ENCODE assay signal across 15 cellular contexts in genomic region chr14:68936476-68936875, GRCh38. TPM values are rescaled to one million over a fixed set of nuclear protein-coding genes. Genes with fewer than 3 reads are reported as not detected.
DNase-seq lines count a peak whose midpoint lies in the region; ATAC-seq and TF ChIP-seq lines count a peak whose summit lies in the region.
"Had no signal": no experiment of that assay in that cellular context is flagged by ENCODE, and none has a peak within 500 bp of the region (broad histone marks: within the 10 kb centered on the region; RNA-seq: fewer than 3 reads in every experiment).

No MANE protein-coding gene starts in this region.

- peak overlapping the region; percentile 19 for H3K27ac Mint-ChIP-seq in activated naive CD8-positive, alpha-beta T cell
- H3K27ac Mint-ChIP-seq in activated naive CD8-positive, alpha-beta T cell treated with anti-CD3 and anti-CD28 coated beads, Interleukin-2, amount 50 U/mL, for 24 hours = no peak overlapping the region
- peak overlapping the region; percentile 46 to 91 (median 62) for H3K27ac Mint-ChIP-seq in nephron
- H3K27ac Mint-ChIP-seq: stimulated activated effector memory CD8-positive, alpha-beta T cell treated with anti-CD3 and anti-CD28 coated beads, Interleukin-12 subunit alpha, Interleukin-12 subunit beta, amount 100 ng/mL, for 72 hours had no signal

- no peaks in the 10 kb centered on the region for H3K36me3 Mint-ChIP-seq in activated naive CD8-positive, alpha-beta T cell
- H3K36me3 Mint-ChIP-seq in activated naive CD8-positive, alpha-beta T cell treated with anti-CD3 and anti-CD28 coated beads, Interleukin-2, amount 50 U/mL, for 24 hours (ENCODE audit: low read depth) = peaks cover 2% of the 10 kb centered on the region
- no peaks in the 10 kb centered on the region for H3K36me3 Mint-ChIP-seq in nephron (ENCODE audit: low read depth)
- H3K36me3 Mint-ChIP-seq: stimulated activated effector memory CD8-positive, alpha-beta T cell treated with anti-CD3 and anti-CD28 coated beads, Interleukin-12 subunit alpha, Interleukin-12 subunit beta, amount 100 ng/mL, for 72 hours had no signal

- no peak for TF ChIP-seq EP300 in upper lobe of left lung (IDR thresholded peaks at IDR 0.05)

- TF ChIP-seq CTCF in nephron (IDR thresholded peaks at IDR 0.05; ENCODE audit: unreplicated experiment in 3 of 3) = no peak
- no peak for TF ChIP-seq CTCF in upper lobe of left lung (IDR thresholded peaks at IDR 0.05)
- no peak for TF ChIP-seq CTCF in GM10266 (IDR thresholded peaks at IDR 0.05; ENCODE audit: control insufficient read depth, insufficient read depth, low read depth, missing control alignments)

- no peaks in the 10 kb centered on the region for H3K27me3 Mint-ChIP-seq in activated naive CD8-positive, alpha-beta T cell
- H3K27me3 Mint-ChIP-seq in activated naive CD8-positive, alpha-beta T cell treated with anti-CD3 and anti-CD28 coated beads, Interleukin-2, amount 50 U/mL, for 24 hours = no peaks in the 10 kb centered on the region
- no peaks in the 10 kb centered on the region for H3K27me3 Mint-ChIP-seq in nephron (ENCODE audit: low read depth)
- H3K27me3 Mint-ChIP-seq: activated CD4-positive, alpha-beta T cell treated with anti-CD3 and anti-CD28 coated beads for 36 hours had no signal

- 53 to 56% methylated on average over 8 of the region's 8 CpGs for WGBS in esophagus, 2 donors
- 81 to 82% methylated on average over 7 to 8 of the region's 8 CpGs for WGBS in upper lobe of left lung, 2 donors

- H3K27ac ChIP-seq in esophagus (ENCODE audit: low read depth in 2 of 2, low read length in 1 of 2) = peak overlapping the region; percentile 89 to 91
- peak overlapping the region; percentile 3 to 75 (median 21) for H3K27ac ChIP-seq in upper lobe of left lung
- H3K27ac ChIP-seq: SJCRH30 had no signal

- H3K4me1 ChIP-seq in esophagus (ENCODE audit: control insufficient read depth in 2 of 2, insufficient read depth in 2 of 2, low read length in 1 of 2) (peaks cover 4 to 44% of the 10 kb centered on the region in 2 donors), upper lobe of left lung (peaks cover 36 to 79% (median 38%) of the 10 kb centered on the region in 4 donors)

- no peaks in the 10 kb centered on the region for H3K9me3 ChIP-seq in esophagus (ENCODE audit: control insufficient read depth in 2 of 2, insufficient read depth in 1 of 2, low read depth in 1 of 2, low read length in 1 of 2)
- H3K9me3 ChIP-seq in upper lobe of left lung = no peaks in the 10 kb centered on the region
- H3K9me3 ChIP-seq: MG63, SJCRH30 had no signal

- peaks cover 89% of the 10 kb centered on the region for H3K4me1 Mint-ChIP-seq in activated naive CD8-positive, alpha-beta T cell (ENCODE audit: low read depth)
- H3K4me1 Mint-ChIP-seq in activated naive CD8-positive, alpha-beta T cell treated with anti-CD3 and anti-CD28 coated beads, Interleukin-2, amount 50 U/mL, for 24 hours = peaks cover 78% of the 10 kb centered on the region
- H3K4me1 Mint-ChIP-seq in nephron = peaks cover 75% of the 10 kb centered on the region
- H3K4me1 Mint-ChIP-seq: stimulated activated effector memory CD8-positive, alpha-beta T cell treated with anti-CD3 and anti-CD28 coated beads, Interleukin-12 subunit alpha, Interleukin-12 subunit beta, amount 100 ng/mL, for 72 hours had no signal

- H3K4me3 ChIP-seq in esophagus (ENCODE audit: low read depth in 1 of 2, low read length in 2 of 2) = peak overlapping the region in 1 of 2 donors; percentile 18
- H3K4me3 ChIP-seq in upper lobe of left lung = no peak overlapping the region
- H3K4me3 ChIP-seq: MG63, SJCRH30 had no signal

- ATAC-seq in activated naive CD8-positive, alpha-beta T cell treated with anti-CD3 and anti-CD28 coated beads, Interleukin-2, amount 50 U/mL, for 24 hours = no peak
- ATAC-seq in upper lobe of left lung (ENCODE audit: low FRiP score in 2 of 2) (no peak), HG03342 (IDR thresholded peaks at IDR 0.05; ENCODE audit: unreplicated experiment) (no peak)
- ATAC-seq: activated CD4-positive, alpha-beta T cell treated with anti-CD3 and anti-CD28 coated beads for 36 hours; stimulated activated effector memory CD8-positive, alpha-beta T cell treated with anti-CD3 and anti-CD28 coated beads, Interleukin-12 subunit alpha, Interleukin-12 subunit beta, amount 100 ng/mL, for 72 hours had no signal

- no peaks in the 10 kb centered on the region for H3K9me3 Mint-ChIP-seq in activated naive CD8-positive, alpha-beta T cell (ENCODE audit: low read depth)
- H3K9me3 Mint-ChIP-seq in activated naive CD8-positive, alpha-beta T cell treated with anti-CD3 and anti-CD28 coated beads, Interleukin-2, amount 50 U/mL, for 24 hours = no peaks in the 10 kb centered on the region
- no peaks in the 10 kb centered on the region for H3K9me3 Mint-ChIP-seq in nephron
- H3K9me3 Mint-ChIP-seq: stimulated activated effector memory CD8-positive, alpha-beta T cell treated with anti-CD3 and anti-CD28 coated beads, Interleukin-12 subunit alpha, Interleukin-12 subunit beta, amount 100 ng/mL, for 72 hours had no signal

- no peaks in the 10 kb centered on the region for H3K27me3 ChIP-seq in esophagus (ENCODE audit: control insufficient read depth in 1 of 2, insufficient read depth in 2 of 2, low read length in 2 of 2)
- no peaks in the 10 kb centered on the region for H3K27me3 ChIP-seq in upper lobe of left lung
- H3K27me3 ChIP-seq: MG63, SJCRH30 had no signal

- H3K36me3 ChIP-seq in esophagus (ENCODE audit: control insufficient read depth in 2 of 2, insufficient read depth in 2 of 2, low read length in 1 of 2) (no peaks in the 10 kb centered on the region), upper lobe of left lung (no peaks in the 10 kb centered on the region)

- no peak for DNase-seq in activated naive CD8-positive, alpha-beta T cell treated with anti-CD3 and anti-CD28 coated beads, Interleukin-2, amount 50 U/mL, for 24 hours
- DNase-seq in upper lobe of left lung (no peak), GM10266 (ENCODE audit: extremely low spot score) (no peak), D341Med (ENCODE audit: low spot score) (no peak)
- DNase-seq: activated CD4-positive, alpha-beta T cell treated with anti-CD3 and anti-CD28 coated beads for 36 hours; activated gamma-delta T cell treated with Interleukin-2 at 50 U/mL for 16 hours; DND-41; MG63; NCI-H524 treated with DMSO at 0.1 percent for 48 hours; SJCRH30 had no signal

- TF ChIP-seq POLR2A in upper lobe of left lung (IDR thresholded peaks at IDR 0.05) = no peak

- no peak overlapping the region for H3K4me3 Mint-ChIP-seq in activated naive CD8-positive, alpha-beta T cell
- no peak overlapping the region for H3K4me3 Mint-ChIP-seq in activated naive CD8-positive, alpha-beta T cell treated with anti-CD3 and anti-CD28 coated beads, Interleukin-2, amount 50 U/mL, for 24 hours
- H3K4me3 Mint-ChIP-seq in nephron = no peak overlapping the region
- H3K4me3 Mint-ChIP-seq: activated CD4-positive, alpha-beta T cell treated with anti-CD3 and anti-CD28 coated beads for 36 hours; stimulated activated effector memory CD8-positive, alpha-beta T cell treated with anti-CD3 and anti-CD28 coated beads, Interleukin-12 subunit alpha, Interleukin-12 subunit beta, amount 100 ng/mL, for 72 hours had no signal

RNA-seq across cellular contexts. Expression of gene ACTN1, which starts 42.6 kb away (rescaled TPM):
- 10 to 100 TPM; 37.4 to 98.2 TPM for polyA plus RNA-seq in esophagus
- total RNA-seq in upper lobe of left lung = 100 to 1,000 TPM; 117 to 195 (median 157) TPM
